ENCODE assay signal across 8 cellular contexts in the genomic region with DNA sequence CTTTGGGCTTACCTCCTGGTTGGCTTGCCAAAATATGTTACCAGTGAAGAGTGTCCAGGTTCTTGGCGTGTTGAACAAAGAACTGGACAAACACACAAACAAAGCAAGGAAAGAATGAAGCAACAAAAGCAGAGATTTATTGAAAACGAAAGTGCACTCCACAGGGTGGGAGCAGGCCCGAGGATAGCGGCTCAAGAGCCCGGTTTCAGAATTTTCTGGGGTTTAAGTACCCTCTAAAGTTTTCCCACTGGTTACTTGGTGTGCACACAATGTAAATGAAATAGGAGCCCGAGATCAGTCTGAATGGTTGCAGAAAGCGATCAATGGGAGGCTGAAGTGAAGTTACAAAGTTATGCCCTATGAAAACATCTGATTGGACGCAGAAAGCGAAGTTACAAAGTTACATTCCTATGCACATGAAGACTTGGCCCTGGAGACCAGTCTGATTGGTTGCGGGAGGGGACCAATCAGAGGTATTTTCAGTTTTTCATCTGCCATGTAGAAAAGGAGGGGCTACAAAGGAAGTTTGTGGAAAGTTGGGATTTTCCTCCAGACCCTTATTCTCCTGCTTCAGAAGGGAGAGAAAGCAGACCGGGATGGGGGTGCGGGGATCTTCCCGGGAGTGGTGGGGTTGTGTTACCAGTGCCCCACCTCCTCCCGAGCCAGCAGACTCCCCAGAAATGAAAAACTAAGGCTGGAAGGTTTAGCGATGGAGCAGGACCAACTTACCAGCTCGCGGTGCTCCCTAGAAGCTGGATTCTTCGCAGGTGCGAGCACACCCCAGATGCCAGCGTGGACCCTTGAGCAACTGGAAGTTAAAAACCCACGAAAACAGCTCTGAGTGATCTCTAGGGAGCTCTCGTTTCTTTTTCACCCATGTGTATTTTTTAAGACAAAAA. TPM values are rescaled to one million over a fixed set of nuclear protein-coding genes. Genes with fewer than 3 reads are reported as not detected.
A peak's percentile ranks its signal among the peaks of the same experiment; 100 is the strongest.
DNase-seq lines count a peak whose midpoint lies in the region; ATAC-seq and TF ChIP-seq lines count a peak whose summit lies in the region.

A gene (minus strand): TSS at position 325 of the 899 bp plus-strand sequence. CDS start 9,472 bp downstream, outside the sequence.

- H3K4me3 Mint-ChIP-seq in GM23338 (peak within 1 kb of the TSS; percentile 79), nephron progenitor cell (peak within 1 kb of the TSS; percentile 72)
- H3K4me3 Mint-ChIP-seq in activated T-cell treated with anti-CD3 and anti-CD28 coated beads, Interleukin-2, amount 50 U/mL, for 4 hours: peak within 1 kb of the TSS; percentile 95

- H3K4me1 ChIP-seq in ES-I3 (ENCODE audit: insufficient read depth, low read length) (peaks cover 29% of the 10 kb centered on the region), GM23338 (ENCODE audit: insufficient read depth) (peaks cover 32% of the 10 kb centered on the region), urinary bladder (ENCODE audit: insufficient read depth) (no peaks in the 10 kb centered on the region)

- H3K9me3 ChIP-seq in ES-I3 (ENCODE audit: control insufficient read depth, insufficient read depth, low read length): no peaks in the 10 kb centered on the region

- no peak for TF ChIP-seq CTCF in GM23338 (conservative IDR thresholded peaks at IDR 0.05; ENCODE audit: low read depth in 2 of 2)
- TF ChIP-seq CTCF in fibroblast of mammary gland (conservative IDR thresholded peaks at IDR 0.05; ENCODE audit: control insufficient read depth, insufficient read depth, low read depth, low read length): no peak
- TF ChIP-seq CTCF in nephron progenitor cell (IDR thresholded peaks at IDR 0.05): no peak

- WGBS in urinary bladder: 24% methylated on average over 22 of the region's 22 CpGs

- no peaks in the 10 kb centered on the region for H3K36me3 Mint-ChIP-seq in GM23338 (ENCODE audit: low read depth)
- H3K36me3 Mint-ChIP-seq in activated T-cell treated with anti-CD3 and anti-CD28 coated beads, Interleukin-2, amount 50 U/mL, for 4 hours (ENCODE audit: insufficient read depth): no peaks in the 10 kb centered on the region
- H3K36me3 Mint-ChIP-seq in nephron progenitor cell (ENCODE audit: low read depth): no peaks in the 10 kb centered on the region

- H3K79me2 ChIP-seq in GM23338 (replicated peaks; ENCODE audit: insufficient read depth): no peaks in the 10 kb centered on the region; the same call in 1 of the 2 replicates

- H3K36me3 ChIP-seq in ES-I3 (ENCODE audit: insufficient read depth, low read length): no peaks in the 10 kb centered on the region
- H3K36me3 ChIP-seq in GM23338 (ENCODE audit: insufficient read depth): no peaks in the 10 kb centered on the region
- no peaks in the 10 kb centered on the region for H3K36me3 ChIP-seq in urinary bladder (ENCODE audit: insufficient read depth)

- peak within 1 kb of the TSS; percentile 87 for H3K9ac ChIP-seq in ES-I3 (ENCODE audit: low read depth, low read length)

- peak within 1 kb of the TSS; percentile 85 for H3K27ac Mint-ChIP-seq in GM23338
- no peak within 1 kb of the TSS for H3K27ac Mint-ChIP-seq in nephron progenitor cell

- peaks cover 58% of the 10 kb centered on the region for H3K27me3 Mint-ChIP-seq in GM23338 (ENCODE audit: insufficient read depth, low read depth, poor library complexity)
- no peaks in the 10 kb centered on the region for H3K27me3 Mint-ChIP-seq in activated T-cell treated with anti-CD3 and anti-CD28 coated beads, Interleukin-2, amount 50 U/mL, for 4 hours (ENCODE audit: low read depth)
- H3K27me3 Mint-ChIP-seq in nephron progenitor cell (ENCODE audit: low read depth, poor library complexity): peaks cover 42% of the 10 kb centered on the region

- H3K4me3 ChIP-seq in GM23338 (peak within 1 kb of the TSS; percentile 48), fibroblast of mammary gland (ENCODE audit: control insufficient read depth, low read depth, low read length) (peak within 1 kb of the TSS; percentile 70), urinary bladder (ENCODE audit: low read depth, low read length) (peak within 1 kb of the TSS; percentile 51)

- ATAC-seq in GM23338: peak; percentile 65
- ATAC-seq in activated T-cell treated with anti-CD3 and anti-CD28 coated beads, Interleukin-2, amount 50 U/mL, for 4 hours: peak; percentile 75 to 86

- peaks cover 73% of the 10 kb centered on the region for H3K4me1 Mint-ChIP-seq in GM23338
- peaks cover 51% of the 10 kb centered on the region for H3K4me1 Mint-ChIP-seq in activated T-cell treated with anti-CD3 and anti-CD28 coated beads, Interleukin-2, amount 50 U/mL, for 4 hours (ENCODE audit: low read depth)
- H3K4me1 Mint-ChIP-seq in nephron progenitor cell: peaks cover 17% of the 10 kb centered on the region

- no peaks in the 10 kb centered on the region for H3F3A ChIP-seq in GM23338 (replicated peaks; ENCODE audit: low read depth)

- peak within 1 kb of the TSS; percentile 76 for H3K4me2 ChIP-seq in GM23338

- H3K9me2 ChIP-seq in GM23338 (ENCODE audit: insufficient read depth): no peaks in the 10 kb centered on the region

- no peaks in the 10 kb centered on the region for H3K9me3 Mint-ChIP-seq in GM23338
- no peaks in the 10 kb centered on the region for H3K9me3 Mint-ChIP-seq in activated T-cell treated with anti-CD3 and anti-CD28 coated beads, Interleukin-2, amount 50 U/mL, for 4 hours
- peaks cover 9% of the 10 kb centered on the region for H3K9me3 Mint-ChIP-seq in nephron progenitor cell

- DNase-seq in GM23338 (ENCODE audit: low spot score) (peak; percentile 94), MV-4-11 (lab: John Stamatoyannopoulos, UW) (peak; percentile 49), fibroblast of mammary gland (ENCODE audit: low read depth) (peak; percentile 94), nephron progenitor cell (no peak), RKO (ENCODE audit: low spot score) (no peak)
- DNase-seq in activated T-cell treated with anti-CD3 and anti-CD28 coated beads, Interleukin-2, amount 50 U/mL, for 4 hours: peak; percentile 31

- peaks cover 84% of the 10 kb centered on the region for H3K27me3 ChIP-seq in GM23338 (ENCODE audit: insufficient read depth)

- H2AFZ ChIP-seq in GM23338: no peak within 1 kb of the TSS

- H4K20me1 ChIP-seq in GM23338 (replicated peaks; ENCODE audit: insufficient read depth): no peaks in the 10 kb centered on the region

- H3K27ac ChIP-seq in GM23338 (ENCODE audit: low read depth) (peak within 1 kb of the TSS; percentile 81), urinary bladder (ENCODE audit: low read depth) (peak within 1 kb of the TSS; percentile 80)

TF ChIP-seq in GM23338, 12 proteins besides CTCF, POLR2A, EP300 and RAD21 (continues in another document):
- TF ChIP-seq JUNB (IDR thresholded peaks at IDR 0.05; ENCODE audit: unreplicated experiment) (peak; percentile 26), CREB1 (CRISPR knock-in tag; IDR thresholded peaks at IDR 0.05; ENCODE audit: low read depth) (no peak), NANOG (IDR thresholded peaks at IDR 0.05; ENCODE audit: borderline replicate concordance) (no peak)

RNA-seq across cellular contexts. Expression of the gene that starts here (rescaled TPM):
- total RNA-seq in GM23338 (2014; rRNA removed; shearing (Covaris generic)): 6.1 and 9.2 TPM in 2 replicates
- polyA plus RNA-seq in GM23338 (2016; fragmentation: Nextera tagmentation; extraction: Ambion mirVana) (3.5 and 4.8 TPM in 2 replicates), urinary bladder (1.7 TPM)
- total RNA-seq in activated T-cell treated with anti-CD3 and anti-CD28 coated beads, Interleukin-2, amount 50 U/mL, for 4 hours: 1 to 10 TPM in 2 of 3 donors, under 1 TPM in 1; 0.81 to 2.0 (median 1.1) TPM
- 35.3 TPM for total RNA-seq in urinary bladder

Comparison
In these comparisons a context has a peak if more than half of its experiments do, and no peak if none do; other contexts are left out.
1. DNase-seq: peak in GM23338 (single experiment), MV-4-11 (single experiment), activated T-cell treated with anti-CD3 and anti-CD28 coated beads, Interleukin-2, amount 50 U/mL, for 4 hours (single experiment) and fibroblast of mammary gland (single experiment); none in nephron progenitor cell (single experiment) and RKO (single experiment).
2. Peak in every context shown above with its lines, with median percentiles within 50 percentile points of each other: H3K4me3 ChIP-seq and H3K4me3 Mint-ChIP-seq.